1 cellular context compared by ENCODE assay signal in the genomic region with DNA sequence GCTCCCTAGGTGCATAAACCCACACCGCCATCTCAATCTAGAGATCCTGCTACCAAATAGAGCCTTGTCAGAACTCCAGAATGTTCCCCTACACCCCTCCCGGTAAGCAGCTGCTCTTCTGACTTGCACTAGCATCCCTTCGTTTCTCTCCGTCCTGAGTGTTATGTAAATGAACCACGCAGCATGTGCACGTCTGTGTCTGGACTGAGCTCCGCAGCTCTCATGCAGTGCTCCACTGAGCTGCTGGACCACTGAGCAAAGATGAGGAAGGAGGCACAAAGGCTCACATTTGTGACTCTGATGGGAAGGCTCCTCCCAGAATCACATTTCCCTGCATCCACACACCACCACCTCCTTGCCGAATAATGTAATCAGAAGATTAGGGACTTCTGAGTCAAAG.
TF ChIP-seq lines count a peak whose summit lies in the region.

No MANE protein-coding gene starts in this region.

TF ChIP-seq in GM23338, 12 proteins besides CTCF, POLR2A, EP300 and RAD21 (continued from another document):
- TF ChIP-seq ZNF462 (CRISPR knock-in tag; IDR thresholded peaks at IDR 0.05) (no peak), REST (IDR thresholded peaks at IDR 0.05; ENCODE audit: unreplicated experiment) (no peak), ETS1 (IDR thresholded peaks at IDR 0.05) (no peak), ZNF114 (CRISPR knock-in tag; IDR thresholded peaks at IDR 0.05) (no peak), CREB1 (CRISPR knock-in tag; IDR thresholded peaks at IDR 0.05; ENCODE audit: low read depth) (no peak), POLR2AphosphoS5 (IDR thresholded peaks at IDR 0.05; ENCODE audit: low read depth) (no peak)
